In genomic region chr19:34786236-34786635, GRCh38 we compare ENCODE assay signal across 9 cellular contexts.
"Had no signal": no experiment of that assay in that cellular context is flagged by ENCODE, and none has a peak within 500 bp of the region (broad histone marks: within the 10 kb centered on the region; RNA-seq: fewer than 3 reads in every experiment).

No MANE protein-coding gene starts in this region.

- H3K27ac ChIP-seq: HL-60 had no signal

- H3K36me3 Mint-ChIP-seq: IgD-negative memory B cell had no signal

- H3K4me2 ChIP-seq: GM23338 had no signal

- H3K4me3 Mint-ChIP-seq: GM23338, H9, IgD-negative memory B cell had no signal

- ATAC-seq: GM23338, HepG2 had no signal

- FAIRE-seq: H1, H54, HepG2 had no signal

- H3K4me3 ChIP-seq: GM23338 had no signal

- H3K27ac Mint-ChIP-seq: GM23338, H9, IgD-negative memory B cell had no signal

- H3K4me1 Mint-ChIP-seq: GM23338, H9 had no signal

- DNase-seq: H9, HCEC 1CT, KBM-7 had no signal
